9 cellular contexts compared by ENCODE assay signal in the genomic region with DNA sequence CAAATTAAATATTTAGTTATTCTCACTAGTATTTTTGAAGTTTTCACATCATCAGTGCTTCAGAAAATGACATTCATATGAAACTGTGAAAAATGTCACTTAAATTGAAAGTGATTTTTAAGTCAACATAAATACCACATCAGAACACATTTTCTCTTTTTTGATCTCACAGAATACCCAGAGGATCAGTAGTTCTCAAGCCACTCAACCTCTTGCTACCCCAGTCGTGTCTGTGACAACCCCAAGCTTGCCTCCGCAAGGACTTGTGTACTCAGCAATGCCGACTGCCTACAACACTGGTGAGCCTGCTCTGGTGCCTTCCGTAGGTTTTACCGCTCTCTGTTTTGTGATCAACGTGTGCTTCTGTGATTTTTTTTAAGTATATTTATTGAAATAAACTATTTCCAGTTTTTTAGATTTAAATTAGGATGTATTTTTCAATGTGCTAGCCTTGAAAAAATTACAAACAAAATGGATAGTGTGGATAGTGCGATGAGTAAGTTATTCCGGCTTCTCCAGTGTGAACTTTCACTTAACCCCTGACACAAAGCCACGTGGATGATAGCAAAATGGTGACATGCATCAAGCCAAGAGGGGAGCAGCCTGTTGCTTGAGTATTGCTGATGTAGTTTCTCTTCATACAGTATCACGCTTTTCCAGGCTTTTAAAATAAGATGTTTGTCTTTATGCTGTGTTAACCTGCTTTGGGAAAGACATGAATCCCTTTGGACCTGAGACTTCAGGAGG. TPM values are rescaled to one million over a fixed set of nuclear protein-coding genes. Genes with fewer than 3 reads are reported as not detected.
DNase-seq lines count a peak whose midpoint lies in the region; ATAC-seq lines count a peak whose summit lies in the region.
"Had no signal": no experiment of that assay in that cellular context is flagged by ENCODE, and none has a peak within 500 bp of the region (broad histone marks: within the 10 kb centered on the region; RNA-seq: fewer than 3 reads in every experiment).

No MANE protein-coding gene starts in this region.

- CTCF ChIA-PET in activated CD4-positive, alpha-beta memory T cell treated with anti-CD3 and anti-CD28 coated beads, Interleukin-2, amount 10 ng/mL, durations not matched to agents 7 days and 5 days (lab: Charles Lee): interaction anchor here (0.7 to 2.4 kb wide), 7 partner anchors 9 to 601 kb away, joined by 3 to 14 read pairs (median 6); partner anchors contain the start of gene LYSMD4

- H3K9me3 Mint-ChIP-seq in activated T-cell treated with anti-CD3 and anti-CD28 coated beads, Interleukin-2, amount 50 U/mL, for 4 hours: no peaks in the 10 kb centered on the region
- no peaks in the 10 kb centered on the region for H3K9me3 Mint-ChIP-seq in activated CD4-positive, alpha-beta memory T cell treated with anti-CD3 and anti-CD28 coated beads, Interleukin-2, amount 10 ng/mL, durations not matched to agents 7 days and 5 days
- no peaks in the 10 kb centered on the region for H3K9me3 Mint-ChIP-seq in stimulated activated naive CD8-positive, alpha-beta T cell treated with anti-CD3 and anti-CD28 coated beads, Interleukin-15, amount 100 ng/mL, for 72 hours

- peaks cover 52% of the 10 kb centered on the region for H3K4me1 Mint-ChIP-seq in activated T-cell treated with anti-CD3 and anti-CD28 coated beads, Interleukin-2, amount 50 U/mL, for 4 hours (ENCODE audit: low read depth)
- H3K4me1 Mint-ChIP-seq in activated CD4-positive, alpha-beta memory T cell treated with anti-CD3 and anti-CD28 coated beads, Interleukin-2, amount 10 ng/mL, durations not matched to agents 7 days and 5 days: peaks cover 40% of the 10 kb centered on the region
- peaks cover 59% of the 10 kb centered on the region for H3K4me1 Mint-ChIP-seq in stimulated activated naive CD8-positive, alpha-beta T cell treated with anti-CD3 and anti-CD28 coated beads, Interleukin-15, amount 100 ng/mL, for 72 hours

- DNase-seq in activated T-cell treated with anti-CD3 and anti-CD28 coated beads, Interleukin-2, amount 50 U/mL, for 4 hours: no peak
- DNase-seq in activated T-cell treated with anti-CD3 and anti-CD28 coated beads for 4 hours (no peak), fibroblast of peridontal ligament (ENCODE audit: extremely low read depth) (peak; percentile 26)
- DNase-seq in activated CD4-positive, alpha-beta memory T cell treated with anti-CD3 and anti-CD28 coated beads, Interleukin-2, amount 10 ng/mL, durations not matched to agents 7 days and 5 days: peak; percentile 34
- DNase-seq in stimulated activated naive CD8-positive, alpha-beta T cell treated with anti-CD3 and anti-CD28 coated beads, Interleukin-15, amount 100 ng/mL, for 72 hours: peak; percentile 36 to 64
- DNase-seq in effector CD8-positive, alpha-beta T cell (lab: John Stamatoyannopoulos, UW): no peak
- DNase-seq: NCI-H1092 had no signal

- no peaks in the 10 kb centered on the region for H3K27me3 Mint-ChIP-seq in activated T-cell treated with anti-CD3 and anti-CD28 coated beads, Interleukin-2, amount 50 U/mL, for 4 hours (ENCODE audit: low read depth)
- H3K27me3 Mint-ChIP-seq in activated CD4-positive, alpha-beta memory T cell treated with anti-CD3 and anti-CD28 coated beads, Interleukin-2, amount 10 ng/mL, durations not matched to agents 7 days and 5 days: no peaks in the 10 kb centered on the region
- no peaks in the 10 kb centered on the region for H3K27me3 Mint-ChIP-seq in stimulated activated naive CD8-positive, alpha-beta T cell treated with anti-CD3 and anti-CD28 coated beads, Interleukin-15, amount 100 ng/mL, for 72 hours

- H3K36me3 Mint-ChIP-seq in activated T-cell treated with anti-CD3 and anti-CD28 coated beads, Interleukin-2, amount 50 U/mL, for 4 hours (ENCODE audit: insufficient read depth): peaks cover 18% of the 10 kb centered on the region
- peaks cover 7% of the 10 kb centered on the region for H3K36me3 Mint-ChIP-seq in activated CD4-positive, alpha-beta memory T cell treated with anti-CD3 and anti-CD28 coated beads, Interleukin-2, amount 10 ng/mL, durations not matched to agents 7 days and 5 days (ENCODE audit: low read depth)

- POLR2A ChIA-PET in activated CD4-positive, alpha-beta memory T cell treated with anti-CD3 and anti-CD28 coated beads, Interleukin-2, amount 10 ng/mL, durations not matched to agents 7 days and 5 days (lab: Charles Lee): interaction anchor here (1.0 to 2.0 kb wide), 3 partner anchors 10 to 27 kb away, joined by 3 to 24 read pairs (median 4); partner anchors contain the start of gene LYSMD4

- H3K27ac Mint-ChIP-seq in activated CD4-positive, alpha-beta memory T cell treated with anti-CD3 and anti-CD28 coated beads, Interleukin-2, amount 10 ng/mL, durations not matched to agents 7 days and 5 days: peak overlapping the region; percentile 41
- peak overlapping the region; percentile 93 to 94 for H3K27ac Mint-ChIP-seq in stimulated activated naive CD8-positive, alpha-beta T cell treated with anti-CD3 and anti-CD28 coated beads, Interleukin-15, amount 100 ng/mL, for 72 hours

- H3K4me3 Mint-ChIP-seq in activated T-cell treated with anti-CD3 and anti-CD28 coated beads, Interleukin-2, amount 50 U/mL, for 4 hours: peak overlapping the region; percentile 56
- peak overlapping the region; percentile 49 for H3K4me3 Mint-ChIP-seq in activated CD4-positive, alpha-beta memory T cell treated with anti-CD3 and anti-CD28 coated beads, Interleukin-2, amount 10 ng/mL, durations not matched to agents 7 days and 5 days
- H3K4me3 Mint-ChIP-seq in stimulated activated naive CD8-positive, alpha-beta T cell treated with anti-CD3 and anti-CD28 coated beads, Interleukin-15, amount 100 ng/mL, for 72 hours: peak overlapping the region; percentile 78 to 80

- ATAC-seq in activated T-cell treated with anti-CD3 and anti-CD28 coated beads, Interleukin-2, amount 50 U/mL, for 4 hours: peak; percentile 73 to 79
- ATAC-seq in stimulated activated naive CD8-positive, alpha-beta T cell treated with anti-CD3 and anti-CD28 coated beads, Interleukin-15, amount 100 ng/mL, for 72 hours: peak; percentile 88
- ATAC-seq in GM19397 (IDR thresholded peaks at IDR 0.05; ENCODE audit: unreplicated experiment): no peak
- ATAC-seq in GM21619 (IDR thresholded peaks at IDR 0.05; ENCODE audit: unreplicated experiment): no peak

RNA-seq across cellular contexts. Expression of gene LYSMD4, which starts 26.5 kb away (rescaled TPM):
- 1 to 10 TPM; 4.5 to 6.2 (median 5.5) TPM for total RNA-seq in activated T-cell treated with anti-CD3 and anti-CD28 coated beads, Interleukin-2, amount 50 U/mL, for 4 hours
- 10 to 100 TPM; 10.7 to 10.9 TPM for total RNA-seq in activated CD4-positive, alpha-beta memory T cell treated with anti-CD3 and anti-CD28 coated beads, Interleukin-2, amount 10 ng/mL, durations not matched to agents 7 days and 5 days

Comparison
In these comparisons a context has a peak if more than half of its experiments do, and no peak if none do; other contexts are left out.
1. ATAC-seq: peak in activated T-cell treated with anti-CD3 and anti-CD28 coated beads, Interleukin-2, amount 50 U/mL, for 4 hours (2 of 2) and stimulated activated naive CD8-positive, alpha-beta T cell treated with anti-CD3 and anti-CD28 coated beads, Interleukin-15, amount 100 ng/mL, for 72 hours (single experiment); none in GM19397 (single experiment) and GM21619 (single experiment).
2. DNase-seq: peak in activated CD4-positive, alpha-beta memory T cell treated with anti-CD3 and anti-CD28 coated beads, Interleukin-2, amount 10 ng/mL, durations not matched to agents 7 days and 5 days (single experiment), fibroblast of peridontal ligament (single experiment) and stimulated activated naive CD8-positive, alpha-beta T cell treated with anti-CD3 and anti-CD28 coated beads, Interleukin-15, amount 100 ng/mL, for 72 hours (2 of 2); none in activated T-cell treated with anti-CD3 and anti-CD28 coated beads, Interleukin-2, amount 50 U/mL, for 4 hours (single experiment), activated T-cell treated with anti-CD3 and anti-CD28 coated beads for 4 hours (single experiment) and effector CD8-positive, alpha-beta T cell (single experiment).
3. Peak in every context shown above with its lines, with median percentiles within 50 percentile points of each other: H3K4me3 Mint-ChIP-seq.